ENCODE assay signal across 35 cellular contexts in genomic region chr5:57155033-57155432, GRCh38. TPM values are rescaled to one million over a fixed set of nuclear protein-coding genes. Genes with fewer than 3 reads are reported as not detected.
DNase-seq lines count a peak whose midpoint lies in the region; ATAC-seq, FAIRE-seq and TF ChIP-seq lines count a peak whose summit lies in the region.
"Had no signal": no experiment of that assay in that cellular context is flagged by ENCODE, and none has a peak within 500 bp of the region (broad histone marks: within the 10 kb centered on the region; RNA-seq: fewer than 3 reads in every experiment).

No MANE protein-coding gene starts in this region.

- H3K4me3 ChIP-seq in K562, result no peak overlapping the region
- H3K4me3 ChIP-seq: A549; BLaER1; BLaER1 treated with 17β-estradiol and CSF1 and Interleukin-3, amounts not matched to agents 10 nM and 100 nM had no signal

- 5% methylated on average over 2 of the region's 2 CpGs for WGBS in K562 (ENCODE audit: insufficient coverage, low coverage, missing lambda C conversion rate)

- no peaks in the 10 kb centered on the region for H3K79me2 ChIP-seq in K562 (ENCODE audit: control insufficient read depth, insufficient read depth, low read length)

- no peak for TF ChIP-seq CTCF in K562 (IDR thresholded peaks at IDR 0.05 in 2 of 3, conservative IDR thresholded peaks at IDR 0.05 in 1 of 3; ENCODE audit: insufficient read depth in 2 of 3, low read depth in 1 of 3, low read length in 3 of 3)

- H3K4me1 ChIP-seq in K562 (replicated peaks in 1 of 2; ENCODE audit: control insufficient read depth in 2 of 2, insufficient read depth in 2 of 2, low read length in 2 of 2), result peaks cover 0 to 4% of the 10 kb centered on the region in 2 experiments; a peak in 1 of 5 replicates
- H3K4me1 ChIP-seq: A549; BE2C; BLaER1; BLaER1 treated with 17β-estradiol and CSF1 and Interleukin-3, amounts not matched to agents 10 nM and 100 nM; Caco-2 had no signal

- no peaks in the 10 kb centered on the region for H3K9me1 ChIP-seq in K562 (ENCODE audit: control insufficient read depth, insufficient read depth, low read length)

- peaks cover 17% of the 10 kb centered on the region for H3K4me1 Mint-ChIP-seq in dendritic cell treated with granulocyte-macrophage colony-stimulating factor and Interleukin-4, amounts not matched to agents 40 ng/mL and 50 ng/mL, for 4 days (ENCODE audit: low read depth)
- no peaks in the 10 kb centered on the region for H3K4me1 Mint-ChIP-seq in activated T-helper 2 cell treated with anti-CD3 and anti-CD28 coated beads, Interferon-gamma antibody, Interleukin-2, Interleukin-4, amounts not matched to agents 10 μg/mL and 5 μg/mL and 100 μg/mL, durations not matched to agents 14 hours and 24 hours and 36 hours (ENCODE audit: low read depth)
- H3K4me1 Mint-ChIP-seq: B cell; CD14-positive monocyte; CD4-positive, alpha-beta memory T cell; CD4-positive, CD25-positive, alpha-beta regulatory T cell; CD8-positive, alpha-beta memory T cell had no signal

- no peak overlapping the region for H3K27ac ChIP-seq in K562 (ENCODE audit: extremely low read depth, low read depth, low read length)
- H3K27ac ChIP-seq: 22Rv1; A549; BLaER1; BLaER1 treated with 17β-estradiol and CSF1 and Interleukin-3, amounts not matched to agents 10 nM and 100 nM; C4-2B had no signal

- no peak for ATAC-seq in K562
- ATAC-seq: A549; CD8-positive, alpha-beta T cell had no signal

- H3K27me3 Mint-ChIP-seq in dendritic cell treated with granulocyte-macrophage colony-stimulating factor and Interleukin-4, amounts not matched to agents 40 ng/mL and 50 ng/mL, for 4 days, result no peaks in the 10 kb centered on the region
- H3K27me3 Mint-ChIP-seq in activated T-helper 2 cell treated with anti-CD3 and anti-CD28 coated beads, Interferon-gamma antibody, Interleukin-2, Interleukin-4, amounts not matched to agents 10 μg/mL and 5 μg/mL and 100 μg/mL, durations not matched to agents 14 hours and 24 hours and 36 hours (ENCODE audit: low read depth), result no peaks in the 10 kb centered on the region
- H3K27me3 Mint-ChIP-seq: B cell; CD4-positive, alpha-beta memory T cell; CD4-positive, alpha-beta T cell; CD4-positive, CD25-positive, alpha-beta regulatory T cell had no signal

- in situ Hi-C loops in K562 (cut with MboI), result no loop called here

- H2AFZ ChIP-seq in K562 (ENCODE audit: low read depth, low read length), result no peak overlapping the region; the same call in 1 of the 2 replicates

- intact Hi-C loops in K562 (cut with micrococcal nuclease), result no loop called here
- intact Hi-C loops in dendritic cell treated with granulocyte-macrophage colony-stimulating factor and Interleukin-4, amounts not matched to agents 40 ng/mL and 50 ng/mL, for 4 days (cut with micrococcal nuclease), result no loop called here
- intact Hi-C loops in activated T-helper 2 cell treated with anti-CD3 and anti-CD28 coated beads, Interferon-gamma antibody, Interleukin-2, Interleukin-4, amounts not matched to agents 10 μg/mL and 5 μg/mL and 100 μg/mL, durations not matched to agents 14 hours and 24 hours and 36 hours (cut with micrococcal nuclease), result no loop called here

- no peak for FAIRE-seq in K562 (lab: Jason Lieb, UNC)
- FAIRE-seq: A204.1, A549, D721Med had no signal

- H3K4me2 ChIP-seq in K562 (ENCODE audit: insufficient read depth, low read length), result no peak overlapping the region
- H3K4me2 ChIP-seq: A549; BLaER1; BLaER1 treated with 17β-estradiol and CSF1 and Interleukin-3, amounts not matched to agents 10 nM and 100 nM had no signal

- no peak overlapping the region for H3K9ac ChIP-seq in K562 (ENCODE audit: insufficient read depth in 1 of 2, low read depth in 2 of 2, low read length in 2 of 2)
- H3K9ac ChIP-seq: BLaER1; BLaER1 treated with 17β-estradiol and CSF1 and Interleukin-3, amounts not matched to agents 10 nM and 100 nM had no signal

- H3K27ac Mint-ChIP-seq in dendritic cell treated with granulocyte-macrophage colony-stimulating factor and Interleukin-4, amounts not matched to agents 40 ng/mL and 50 ng/mL, for 4 days, result peak overlapping the region; percentile 41
- H3K27ac Mint-ChIP-seq in activated T-helper 2 cell treated with anti-CD3 and anti-CD28 coated beads, Interferon-gamma antibody, Interleukin-2, Interleukin-4, amounts not matched to agents 10 μg/mL and 5 μg/mL and 100 μg/mL, durations not matched to agents 14 hours and 24 hours and 36 hours, result no peak overlapping the region
- H3K27ac Mint-ChIP-seq: B cell; CD14-positive monocyte; CD4-positive, alpha-beta memory T cell; CD4-positive, alpha-beta T cell; CD4-positive, CD25-positive, alpha-beta regulatory T cell; CD8-positive, alpha-beta memory T cell; CD8-positive, alpha-beta T cell had no signal

- DNase-seq in K562 (ENCODE audit: extremely low read depth in 1 of 4, low spot score in 3 of 4) (peak in 1 of 4 experiments; percentile 6), epidermal melanocyte (ENCODE audit: insufficient read length, low spot score) (peak; percentile 12), NCI-H2171 treated with DMSO at 0.1 percent for 48 hours (lab: John Stamatoyannopoulos, UW) (no peak), hippocampal formation (lab: John Stamatoyannopoulos, UW) (no peak)
- no peak for DNase-seq in activated T-helper 2 cell treated with anti-CD3 and anti-CD28 coated beads, Interferon-gamma antibody, Interleukin-2, Interleukin-4, amounts not matched to agents 10 μg/mL and 5 μg/mL and 100 μg/mL, durations not matched to agents 14 hours and 24 hours and 36 hours (ENCODE audit: low spot score)
- DNase-seq: 8988T; ACHN; AML-193; BE2C; C1 segment of cervical spinal cord; Caco-2; Calu3; CD4-positive, alpha-beta memory T cell; CD4-positive, alpha-beta T cell; CD4-positive, CD25-positive, alpha-beta regulatory T cell; CD8-positive, alpha-beta memory T cell; CD8-positive, alpha-beta T cell; COR-L47; DMS 273 treated with DMSO at 0.1 percent for 48 hours; DMS153; DMS53; DMS79; DMS79 treated with DMSO at 0.1 percent for 48 hours; DND-41; EL had no signal

- no peaks in the 10 kb centered on the region for H3K27me3 ChIP-seq in K562 (ENCODE audit: control insufficient read depth in 2 of 2, insufficient read depth in 2 of 2, low read length in 2 of 2)
- H3K27me3 ChIP-seq: BE2C; BLaER1; BLaER1 treated with 17β-estradiol and CSF1 and Interleukin-3, amounts not matched to agents 10 nM and 100 nM had no signal

- TF ChIP-seq POLR2A in K562 (conservative IDR thresholded peaks at IDR 0.05), result no peak

- POLR2A ChIA-PET in K562 (lab: Yijun Ruan, JAX), result interaction anchor here (1.0 to 1.5 kb wide), 2 partner anchors 8 to 17 kb away, joined by 4 read pairs; no protein-coding TSS in a partner anchor

- no peak for TF ChIP-seq RAD21 in K562 (CRISPR knock-in tag; conservative IDR thresholded peaks at IDR 0.05 in 1 of 2, IDR thresholded peaks at IDR 0.05 in 1 of 2)

- BruUV-seq in K562 (replicated peaks; lab: Mats Ljungman, UMichigan), result no TSS peak

- H3K9me3 Mint-ChIP-seq in dendritic cell treated with granulocyte-macrophage colony-stimulating factor and Interleukin-4, amounts not matched to agents 40 ng/mL and 50 ng/mL, for 4 days, result no peaks in the 10 kb centered on the region
- H3K9me3 Mint-ChIP-seq in activated T-helper 2 cell treated with anti-CD3 and anti-CD28 coated beads, Interferon-gamma antibody, Interleukin-2, Interleukin-4, amounts not matched to agents 10 μg/mL and 5 μg/mL and 100 μg/mL, durations not matched to agents 14 hours and 24 hours and 36 hours, result peaks cover 12% of the 10 kb centered on the region

- no peak overlapping the region for H3K4me3 Mint-ChIP-seq in dendritic cell treated with granulocyte-macrophage colony-stimulating factor and Interleukin-4, amounts not matched to agents 40 ng/mL and 50 ng/mL, for 4 days
- H3K4me3 Mint-ChIP-seq in activated T-helper 2 cell treated with anti-CD3 and anti-CD28 coated beads, Interferon-gamma antibody, Interleukin-2, Interleukin-4, amounts not matched to agents 10 μg/mL and 5 μg/mL and 100 μg/mL, durations not matched to agents 14 hours and 24 hours and 36 hours (ENCODE audit: low read depth), result no peak overlapping the region
- H3K4me3 Mint-ChIP-seq: B cell; CD14-positive monocyte; CD4-positive, alpha-beta memory T cell; CD4-positive, alpha-beta T cell; CD4-positive, CD25-positive, alpha-beta regulatory T cell; CD8-positive, alpha-beta memory T cell; CD8-positive, alpha-beta T cell had no signal

- H3K36me3 Mint-ChIP-seq in dendritic cell treated with granulocyte-macrophage colony-stimulating factor and Interleukin-4, amounts not matched to agents 40 ng/mL and 50 ng/mL, for 4 days (ENCODE audit: low read depth), result no peaks in the 10 kb centered on the region
- no peaks in the 10 kb centered on the region for H3K36me3 Mint-ChIP-seq in activated T-helper 2 cell treated with anti-CD3 and anti-CD28 coated beads, Interferon-gamma antibody, Interleukin-2, Interleukin-4, amounts not matched to agents 10 μg/mL and 5 μg/mL and 100 μg/mL, durations not matched to agents 14 hours and 24 hours and 36 hours (ENCODE audit: low read depth)
- H3K36me3 Mint-ChIP-seq: CD14-positive monocyte had no signal

- no peak for TF ChIP-seq EP300 in K562 (IDR thresholded peaks at IDR 0.05; ENCODE audit: low read length)

- H3K36me3 ChIP-seq in K562 (ENCODE audit: control insufficient read depth, insufficient read depth, low read length), result no peaks in the 10 kb centered on the region
- H3K36me3 ChIP-seq: BE2C; BLaER1; BLaER1 treated with 17β-estradiol and CSF1 and Interleukin-3, amounts not matched to agents 10 nM and 100 nM had no signal

- no peaks in the 10 kb centered on the region for H4K20me1 ChIP-seq in K562 (replicated peaks; ENCODE audit: control insufficient read depth, insufficient read depth, low read length)
- H4K20me1 ChIP-seq: BLaER1; BLaER1 treated with 17β-estradiol and CSF1 and Interleukin-3, amounts not matched to agents 10 nM and 100 nM had no signal

- H3K9me3 ChIP-seq in K562 (replicated peaks; ENCODE audit: control insufficient read depth, insufficient read depth, low read depth, low read length), result no peaks in the 10 kb centered on the region; the same call in 1 of the 2 replicates
- H3K9me3 ChIP-seq: BE2C had no signal

- CTCF ChIA-PET in K562 (lab: Yijun Ruan, JAX; ENCODE audit: low intra/inter-chr PET ratio), result no interaction called here

RNA-seq across cellular contexts. Expression of gene GPBP1, which starts 18.8 kb away (rescaled TPM):
- total RNA-seq in K562 (2011; cell fraction: chromatin; rRNA removed; ENCODE audit: low replicate concordance), result 38.9 and 193 TPM in 2 replicates
- total RNA-seq in K562 (2011; cell fraction: nucleolus; rRNA removed), result 20.5 and 30.5 TPM in 2 replicates
- 55.7 and 82.8 TPM in 2 replicates for total RNA-seq in K562 (2011; cell fraction: nucleoplasm; rRNA removed)
- total RNA-seq in K562 (2014; rRNA removed) (61.7 and 66.2 TPM in 2 replicates), K562 (2014; rRNA removed; fragmentation: Illumina TruSeq; extraction: Trizol) (109 and 122 TPM in 2 replicates), K562 (2015; rRNA removed; fragmentation: Illumina TruSeq; extraction: Trizol) (89.1 and 97.0 TPM in 2 replicates), K562 (2021) (67.8 and 68.4 TPM in 2 replicates)
- polyA plus RNA-seq in K562 (2011; rRNA removed) (67.3 and 85.2 TPM in 2 replicates), K562 (2014; fragmentation: Illumina TruSeq; extraction: Trizol) (70.2 and 85.7 TPM in 2 replicates), K562 (2014; fragmentation: Nextera tagmentation; extraction: Ambion mirVana) (10 to 100 TPM; 31.0 to 40.7 TPM), K562 (2014; rRNA removed) (55.2 and 64.0 TPM in 2 replicates)
- 6.1 and 19.2 TPM in 2 replicates for polyA plus RNA-seq in K562 (2011; cell fraction: cytosol; rRNA removed)
- 22.7 and 36.5 TPM in 2 replicates for polyA plus RNA-seq in K562 (2011; cell fraction: nucleus; rRNA removed)
- polyA plus RNA-seq in K562 (2012), result 51.9 and 53.1 TPM in 2 replicates
- 94.7 and 107 TPM in 2 replicates for polyA minus RNA-seq in K562 (2011; rRNA and poly(A)+ RNA removed)
- polyA minus RNA-seq in K562 (2011; cell fraction: cytosol; rRNA and poly(A)+ RNA removed), result 21.1 and 29.6 TPM in 2 replicates
- polyA minus RNA-seq in K562 (2011; cell fraction: nucleus; rRNA and poly(A)+ RNA removed), result 26.1 and 57.8 TPM in 2 replicates
- 87.4 and 92.0 TPM in 2 replicates for total RNA-seq in activated T-helper 2 cell treated with anti-CD3 and anti-CD28 coated beads, Interferon-gamma antibody, Interleukin-2, Interleukin-4, amounts not matched to agents 10 μg/mL and 5 μg/mL and 100 μg/mL, durations not matched to agents 14 hours and 24 hours and 36 hours
